Comparison of ENCODE assay signal across 11 cellular contexts in genomic region chr1:204065174-204065985, GRCh38. TPM values are rescaled to one million over a fixed set of nuclear protein-coding genes. Genes with fewer than 3 reads are reported as not detected.
DNase-seq lines count a peak whose midpoint lies in the region; ATAC-seq and TF ChIP-seq lines count a peak whose summit lies in the region.
"Had no signal": no experiment of that assay in that cellular context is flagged by ENCODE, and none has a peak within 500 bp of the region (broad histone marks: within the 10 kb centered on the region; RNA-seq: fewer than 3 reads in every experiment).

No MANE protein-coding gene starts in this region.

- no peak overlapping the region for H3K27ac Mint-ChIP-seq in stimulated activated memory B cell treated with anti-CD40 and anti-IgM and Interleukin-4, amounts not matched to agents 10 μg/mL and 1 μg/mL and 100 μg/mL, for 72 hours

- peaks cover 13% of the 10 kb centered on the region for H3K4me1 Mint-ChIP-seq in stimulated activated memory B cell treated with anti-CD40 and anti-IgM and Interleukin-4, amounts not matched to agents 10 μg/mL and 1 μg/mL and 100 μg/mL, for 72 hours

- H3K36me3 Mint-ChIP-seq in stimulated activated memory B cell treated with anti-CD40 and anti-IgM and Interleukin-4, amounts not matched to agents 10 μg/mL and 1 μg/mL and 100 μg/mL, for 72 hours, result peaks cover 10% of the 10 kb centered on the region

- peaks cover 34% of the 10 kb centered on the region for H3K27me3 Mint-ChIP-seq in stimulated activated memory B cell treated with anti-CD40 and anti-IgM and Interleukin-4, amounts not matched to agents 10 μg/mL and 1 μg/mL and 100 μg/mL, for 72 hours

- H3K4me1 ChIP-seq in DND-41 (ENCODE audit: insufficient read depth, low read length) (peaks cover 6% of the 10 kb centered on the region), NT2/D1 (ENCODE audit: insufficient read depth, insufficient read length) (peaks cover 9% of the 10 kb centered on the region)

- TF ChIP-seq CTCF in DND-41 (IDR thresholded peaks at IDR 0.05; ENCODE audit: borderline replicate concordance, extremely low read depth, low read length, poor library complexity, severe bottlenecking) (no peak), fibroblast of the aortic adventitia (IDR thresholded peaks at IDR 0.05; ENCODE audit: insufficient read depth, low read length) (no peak)

- H3K9me3 ChIP-seq in DND-41 (ENCODE audit: insufficient read depth, low read length, severe bottlenecking) (no peaks in the 10 kb centered on the region), NT2/D1 (ENCODE audit: insufficient read depth, low read length) (peaks cover 7% of the 10 kb centered on the region; the same call in 1 of the 2 replicates)

- peak; percentile 50 for ATAC-seq in DND-41 (ENCODE audit: insufficient read depth, low read depth)
- no peak for ATAC-seq in HG03175 (IDR thresholded peaks at IDR 0.05; ENCODE audit: unreplicated experiment)
- ATAC-seq in GM19324 (IDR thresholded peaks at IDR 0.05; ENCODE audit: low FRiP score, unreplicated experiment), result no peak
- no peak for ATAC-seq in HG03159 (IDR thresholded peaks at IDR 0.05; ENCODE audit: unreplicated experiment)
- ATAC-seq in stimulated activated memory B cell treated with anti-CD40 and anti-IgM and Interleukin-4, amounts not matched to agents 10 μg/mL and 1 μg/mL and 100 μg/mL, for 72 hours, result no peak

- DNase-seq in DND-41 (peak; percentile 23), NT2/D1 (ENCODE audit: low read depth, low spot score) (peak; percentile 96), fibroblast of the aortic adventitia (ENCODE audit: low read depth) (peak; percentile 49), occipital lobe (lab: John Stamatoyannopoulos, UW) (peak; percentile 73)
- DNase-seq: NCI-H446 treated with DMSO at 0.1 percent for 48 hours had no signal

- H3K4me3 ChIP-seq in DND-41 (ENCODE audit: low read depth in 1 of 2, low read length in 2 of 2), result no peak overlapping the region
- H3K4me3 ChIP-seq in NT2/D1 (ENCODE audit: insufficient read length, low read depth), result no peak overlapping the region
- H3K4me3 ChIP-seq in fibroblast of the aortic adventitia (ENCODE audit: low read depth, low read length), result no peak overlapping the region
- H3K4me3 ChIP-seq: skin epidermis had no signal

- H3K4me3 Mint-ChIP-seq in stimulated activated memory B cell treated with anti-CD40 and anti-IgM and Interleukin-4, amounts not matched to agents 10 μg/mL and 1 μg/mL and 100 μg/mL, for 72 hours, result no peak overlapping the region

- H3K27ac ChIP-seq in DND-41 (ENCODE audit: low read length), result no peak overlapping the region
- H3K27ac ChIP-seq: epithelial cell of prostate, skin epidermis had no signal

- peak overlapping the region; percentile 25; the same call in 1 of the 2 replicates for H3K4me2 ChIP-seq in DND-41 (ENCODE audit: insufficient read depth, low read length)

- H3K9ac ChIP-seq in DND-41 (ENCODE audit: low read depth, low read length) (no peak overlapping the region), NT2/D1 (ENCODE audit: insufficient read length, low read depth) (no peak overlapping the region)

- H3K27me3 ChIP-seq in DND-41 (ENCODE audit: insufficient read depth, low read length, poor library complexity), result peaks cover 2% of the 10 kb centered on the region
- H3K27me3 ChIP-seq in NT2/D1 (ENCODE audit: insufficient read depth, insufficient read length), result peaks cover 3% of the 10 kb centered on the region

- H3K36me3 ChIP-seq in DND-41 (ENCODE audit: insufficient read depth, low read length), result no peaks in the 10 kb centered on the region
- no peaks in the 10 kb centered on the region for H3K36me3 ChIP-seq in NT2/D1 (ENCODE audit: insufficient read depth, insufficient read length, low read length)

- no peaks in the 10 kb centered on the region for H4K20me1 ChIP-seq in DND-41 (ENCODE audit: insufficient read depth, low read length)

- peaks cover 8% of the 10 kb centered on the region for H3K9me3 Mint-ChIP-seq in stimulated activated memory B cell treated with anti-CD40 and anti-IgM and Interleukin-4, amounts not matched to agents 10 μg/mL and 1 μg/mL and 100 μg/mL, for 72 hours

- no peaks in the 10 kb centered on the region for H3K79me2 ChIP-seq in DND-41 (ENCODE audit: insufficient read depth, low read length)

- H2AFZ ChIP-seq in DND-41 (ENCODE audit: low read depth, low read length), result no peak overlapping the region

RNA-seq across cellular contexts. Expression of gene SOX13, which starts 7.5 kb away (rescaled TPM):
- total RNA-seq in fibroblast of the aortic adventitia (ENCODE audit: low replicate concordance) (3.3 and 5.1 TPM in 2 replicates), occipital lobe (0.78 TPM)

Comparison
In these comparisons a context has a peak if more than half of its experiments do, and no peak if none do; other contexts are left out.
1. DNase-seq: peak in every context shown above with its lines; median percentile 96 in NT2/D1; 73 in occipital lobe; 49 in fibroblast of the aortic adventitia; 23 in DND-41.